ENCODE assay signal across 15 cellular contexts in the genomic region with DNA sequence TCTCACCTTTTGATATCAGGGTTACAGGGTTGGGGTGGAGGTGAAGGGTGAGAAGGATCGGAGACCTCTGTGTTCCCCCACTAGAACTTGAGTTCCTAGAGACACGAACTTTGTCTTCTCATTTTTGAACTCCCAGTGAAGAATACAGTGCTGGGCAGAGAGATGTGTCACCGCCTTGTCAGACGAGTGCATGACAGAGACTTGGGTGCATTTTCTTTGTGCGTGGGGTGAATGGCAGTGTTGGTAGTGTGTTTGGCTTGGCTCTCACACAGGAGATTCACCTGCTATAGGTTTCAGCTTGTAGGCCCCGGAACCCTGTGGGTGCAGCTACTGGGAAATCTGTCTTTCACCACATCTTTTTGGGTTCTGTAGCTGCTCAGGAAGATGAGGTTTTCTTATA. TPM values are rescaled to one million over a fixed set of nuclear protein-coding genes. Genes with fewer than 3 reads are reported as not detected.
DNase-seq lines count a peak whose midpoint lies in the region; ATAC-seq, FAIRE-seq and TF ChIP-seq lines count a peak whose summit lies in the region.
"Had no signal": no experiment of that assay in that cellular context is flagged by ENCODE, and none has a peak within 500 bp of the region (broad histone marks: within the 10 kb centered on the region; RNA-seq: fewer than 3 reads in every experiment).

No MANE protein-coding gene starts in this region.

- no peaks in the 10 kb centered on the region for H3K27me3 ChIP-seq in colonic mucosa
- H3K27me3 ChIP-seq: thyroid gland had no signal

- H3K9me3 Mint-ChIP-seq in effector memory CD8-positive, alpha-beta T cell, result no peaks in the 10 kb centered on the region

- H3K9me3 ChIP-seq in T-helper 17 cell (ENCODE audit: control insufficient read depth, low read length, poor library complexity, severe bottlenecking) (no peaks in the 10 kb centered on the region), colonic mucosa (no peaks in the 10 kb centered on the region)
- H3K9me3 ChIP-seq: thyroid gland had no signal

- intact Hi-C loops in colonic mucosa (cut with DNase I), result no loop called here

- peaks cover 3% of the 10 kb centered on the region for H3K36me3 Mint-ChIP-seq in T-helper 17 cell (ENCODE audit: low read depth)
- peaks cover 22% of the 10 kb centered on the region for H3K36me3 Mint-ChIP-seq in effector memory CD8-positive, alpha-beta T cell (ENCODE audit: insufficient read depth)

- DNase-seq in T-helper 17 cell (peak in 2 of 3 donors; percentile 35 to 42), activated T-cell treated with anti-CD3 and anti-CD28 coated beads for 48 hours (ENCODE audit: low read depth) (peak; percentile 66), colonic mucosa (no peak), NCI-H69 (lab: John Stamatoyannopoulos, UW) (no peak), H54 (ENCODE audit: insufficient read length, low spot score) (no peak)
- DNase-seq in effector memory CD8-positive, alpha-beta T cell, result peak; percentile 39 to 40 (median 39)
- DNase-seq in stimulated activated CD4-positive, alpha-beta T cell treated with anti-CD3 and anti-CD28 coated beads, TNF-alpha, amount 100 ng/mL, for 48 hours (ENCODE audit: low read depth in 3 of 3), result peak; percentile 51 to 73 (median 62)
- DNase-seq: cerebellar nuclear complex, MV-4-11, NCI-H526, SIG-M5, thyroid gland had no signal

- peak overlapping the region; percentile 73 for H3K4me3 Mint-ChIP-seq in T-helper 17 cell
- peak overlapping the region; percentile 57 to 60 for H3K4me3 Mint-ChIP-seq in effector memory CD8-positive, alpha-beta T cell

- no peak overlapping the region for H3K27ac ChIP-seq in colonic mucosa
- H3K27ac ChIP-seq: thyroid gland had no signal

- H3K36me3 ChIP-seq in colonic mucosa, result no peaks in the 10 kb centered on the region
- H3K36me3 ChIP-seq: thyroid gland had no signal

- ATAC-seq in T-helper 17 cell (peak; percentile 49), GM21723 (IDR thresholded peaks at IDR 0.05; ENCODE audit: unreplicated experiment) (no peak)
- ATAC-seq in effector memory CD8-positive, alpha-beta T cell (replicated peaks), result peak; percentile 25

- peaks cover 69% of the 10 kb centered on the region for H3K4me1 Mint-ChIP-seq in T-helper 17 cell
- peaks cover 62 to 71% of the 10 kb centered on the region in 2 donors for H3K4me1 Mint-ChIP-seq in effector memory CD8-positive, alpha-beta T cell (ENCODE audit: low read depth in 2 of 2)

- no peak overlapping the region for H3K9ac ChIP-seq in colonic mucosa (ENCODE audit: low read depth in 2 of 2, low read length in 2 of 2)

- no peak for FAIRE-seq in H54 (lab: Jason Lieb, UNC)

- H3K4me1 ChIP-seq in colonic mucosa, result no peaks in the 10 kb centered on the region

- no peak for TF ChIP-seq POLR2A in H54 (IDR thresholded peaks at IDR 0.05; ENCODE audit: low read depth, low read length)

- H3K27ac Mint-ChIP-seq in T-helper 17 cell, result peak overlapping the region; percentile 100
- peak overlapping the region; percentile 90 to 94 for H3K27ac Mint-ChIP-seq in effector memory CD8-positive, alpha-beta T cell

- TF ChIP-seq CTCF in colonic mucosa (IDR thresholded peaks at IDR 0.05), result no peak

- H3K27me3 Mint-ChIP-seq in T-helper 17 cell, result no peaks in the 10 kb centered on the region
- no peaks in the 10 kb centered on the region for H3K27me3 Mint-ChIP-seq in effector memory CD8-positive, alpha-beta T cell

- no peak overlapping the region for H3K4me3 ChIP-seq in colonic mucosa
- H3K4me3 ChIP-seq: thyroid gland had no signal

RNA-seq across cellular contexts. Expression of a gene that starts 40.0 kb away (rescaled TPM):
- total RNA-seq in T-helper 17 cell (100 to 1,000 TPM; 165 to 182 TPM), colonic mucosa (1 to 10 TPM in 1 of 2 donors, under 1 TPM in 1; 0.72 to 1.9 TPM)
- total RNA-seq: G401, myocyte had no signal

RNA-seq across cellular contexts. Expression of a gene that starts 42.3 kb away (rescaled TPM):
- total RNA-seq in T-helper 17 cell (10 to 100 TPM; 60.0 to 77.5 TPM), colonic mucosa (10 to 100 TPM; 73.0 to 80.9 TPM)

RNA-seq across cellular contexts. Expression of a gene that starts 59.7 kb away (rescaled TPM):
- total RNA-seq in T-helper 17 cell (not detected), colonic mucosa (under 1 TPM in 1 of 2 donors, not detected in 1; 0.69 TPM)
- total RNA-seq: G401, myocyte had no signal

Comparison
In these comparisons a context has a peak if more than half of its experiments do, and no peak if none do; other contexts are left out.
1. DNase-seq: peak in T-helper 17 cell (2 of 3), activated T-cell treated with anti-CD3 and anti-CD28 coated beads for 48 hours (single experiment), effector memory CD8-positive, alpha-beta T cell (3 of 3) and stimulated activated CD4-positive, alpha-beta T cell treated with anti-CD3 and anti-CD28 coated beads, TNF-alpha, amount 100 ng/mL, for 48 hours (3 of 3); none in colonic mucosa (single experiment), NCI-H69 (single experiment) and H54 (single experiment).
2. RNA of a gene that starts 40.0 kb away (total RNA-seq): 165 to 182 TPM in T-helper 17 cell; 0.72 to 1.9 TPM in colonic mucosa; every median in the first group is over 10 times any median in the second.